ENCODE assay signal across 8 cellular contexts in genomic region chr7:12570529-12571461, GRCh38. TPM values are rescaled to one million over a fixed set of nuclear protein-coding genes. Genes with fewer than 3 reads are reported as not detected.
A peak's percentile ranks its signal among the peaks of the same experiment; 100 is the strongest.
DNase-seq lines count a peak whose midpoint lies in the region; ATAC-seq and TF ChIP-seq lines count a peak whose summit lies in the region.

TSS of gene SCIN (plus strand) at chr7:12570720. CDS start at chr7:12570787, 67 bp downstream.

- H3K27ac Mint-ChIP-seq in activated T-cell treated with anti-CD3 and anti-CD28 coated beads, Interleukin-2, amount 50 U/mL, for 24 hours = no peak within 1 kb of the TSS

- H3K4me3 Mint-ChIP-seq in activated T-cell treated with anti-CD3 and anti-CD28 coated beads, Interleukin-2, amount 50 U/mL, for 24 hours = peak within 1 kb of the TSS; percentile 71

- H3K27ac ChIP-seq in A673 (ENCODE audit: low read depth, low read length, poor library complexity, severe bottlenecking) (no peak within 1 kb of the TSS), neural cell (ENCODE audit: low read length) (no peak within 1 kb of the TSS), aorta (ENCODE audit: low read depth in 1 of 2, low read length in 2 of 2) (no peak within 1 kb of the TSS)

- H3K36me3 Mint-ChIP-seq in activated T-cell treated with anti-CD3 and anti-CD28 coated beads, Interleukin-2, amount 50 U/mL, for 24 hours (ENCODE audit: low read depth) = no peaks in the 10 kb centered on the region

- peak within 1 kb of the TSS; percentile 50 for H3K4me2 ChIP-seq in neural cell (ENCODE audit: low read length)

- no peaks in the 10 kb centered on the region for H3K9me2 ChIP-seq in neural cell (ENCODE audit: insufficient read depth, low read length)

- DNase-seq in A673 (ENCODE audit: low spot score) = peak; percentile 45
- peak; percentile 15 for DNase-seq in GM13977 (ENCODE audit: low spot score)
- peak; percentile 87 for DNase-seq in NCI-H1092 (lab: John Stamatoyannopoulos, UW)
- peak; percentile 43 for DNase-seq in activated T-cell treated with anti-CD3 and anti-CD28 coated beads, Interleukin-2, amount 50 U/mL, for 24 hours
- DNase-seq in fibroblast of villous mesenchyme (ENCODE audit: low read depth) = no peak
- peak; percentile 63 to 76 for DNase-seq in aorta
- no peak for DNase-seq in epidermal melanocyte (ENCODE audit: insufficient read length, low spot score)

- peaks cover 23% of the 10 kb centered on the region for H3K4me1 Mint-ChIP-seq in activated T-cell treated with anti-CD3 and anti-CD28 coated beads, Interleukin-2, amount 50 U/mL, for 24 hours (ENCODE audit: low read depth)

- peak within 1 kb of the TSS; percentile 31 for H2AFZ ChIP-seq in neural cell (ENCODE audit: low read depth, low read length)

- no peak for TF ChIP-seq EP300 in neural cell (conservative IDR thresholded peaks at IDR 0.05; ENCODE audit: poor library complexity, severe bottlenecking)

- in situ Hi-C loops in GM13977 (cut with MboI; ENCODE audit: low pct_unique_long_range_greater_than_20kb, low sequenced_read_pairs, unreplicated experiment) = no loop called here

- TF ChIP-seq CTCF in A673 (conservative IDR thresholded peaks at IDR 0.05; ENCODE audit: low read depth, low read length) (no peak), GM13977 (IDR thresholded peaks at IDR 0.05; ENCODE audit: extremely low read depth, insufficient read depth, missing control alignments) (no peak), fibroblast of villous mesenchyme (IDR thresholded peaks at IDR 0.05; ENCODE audit: insufficient read depth, low read depth, low read length) (no peak), neural cell (IDR thresholded peaks at IDR 0.05; ENCODE audit: poor library complexity, severe bottlenecking) (no peak)

- no TSS peak for BruUV-seq in A673 (replicated peaks; lab: Mats Ljungman, UMichigan)

- H3K27me3 ChIP-seq in A673 (replicated peaks; ENCODE audit: insufficient read depth, low read depth, low read length, poor library complexity) (peaks cover 34% of the 10 kb centered on the region), neural cell (ENCODE audit: insufficient read depth, low read depth, low read length) (peaks cover 43% of the 10 kb centered on the region), aorta (ENCODE audit: control insufficient read depth in 1 of 2, insufficient read depth in 2 of 2, low read length in 1 of 2) (no peaks in the 10 kb centered on the region)

- no peaks in the 10 kb centered on the region for H4K20me1 ChIP-seq in neural cell (ENCODE audit: insufficient read depth)

- H3K9ac ChIP-seq in neural cell (ENCODE audit: low read length) = peak within 1 kb of the TSS; percentile 17

- no peaks in the 10 kb centered on the region for H3K4me1 ChIP-seq in A673 (ENCODE audit: insufficient read depth, low read length, poor library complexity, severe bottlenecking)
- H3K4me1 ChIP-seq in aorta (ENCODE audit: control insufficient read depth in 1 of 2, insufficient read depth in 2 of 2, low read length in 2 of 2) = no peaks in the 10 kb centered on the region

- H3K4me3 ChIP-seq in A673 (ENCODE audit: low read depth, low read length, poor library complexity, severe bottlenecking) (peak within 1 kb of the TSS; percentile 38), fibroblast of villous mesenchyme (ENCODE audit: low read depth, low read length) (peak within 1 kb of the TSS; percentile 40), neural cell (ENCODE audit: low read length) (peak within 1 kb of the TSS; percentile 69), aorta (ENCODE audit: low read length in 2 of 2) (no peak within 1 kb of the TSS)

- no peaks in the 10 kb centered on the region for H3K9me3 ChIP-seq in A673 (ENCODE audit: low read depth, low read length, poor library complexity, severe bottlenecking)
- H3K9me3 ChIP-seq in neural cell (ENCODE audit: low read length) = no peaks in the 10 kb centered on the region
- no peaks in the 10 kb centered on the region for H3K9me3 ChIP-seq in aorta (ENCODE audit: control insufficient read depth, low read length)

- no peak for TF ChIP-seq RAD21 in neural cell (conservative IDR thresholded peaks at IDR 0.05)

- H3K36me3 ChIP-seq in A673 (ENCODE audit: insufficient read depth, low read length, poor library complexity, severe bottlenecking) = no peaks in the 10 kb centered on the region
- no peaks in the 10 kb centered on the region for H3K36me3 ChIP-seq in neural cell (ENCODE audit: insufficient read depth, low read length)
- H3K36me3 ChIP-seq in aorta (ENCODE audit: control insufficient read depth in 1 of 2, insufficient read depth in 2 of 2, low read length in 1 of 2) = no peaks in the 10 kb centered on the region

- H3F3A ChIP-seq in neural cell (ENCODE audit: insufficient read depth, low read length, poor library complexity, severe bottlenecking) = no peaks in the 10 kb centered on the region

- H3K27me3 Mint-ChIP-seq in activated T-cell treated with anti-CD3 and anti-CD28 coated beads, Interleukin-2, amount 50 U/mL, for 24 hours = peaks cover 60% of the 10 kb centered on the region

- ATAC-seq in aorta (ENCODE audit: low FRiP score) = peak; percentile 64

- CTCF ChIA-PET in A673 (lab: Charles Lee) = no interaction called here

- H3K9me3 Mint-ChIP-seq in activated T-cell treated with anti-CD3 and anti-CD28 coated beads, Interleukin-2, amount 50 U/mL, for 24 hours = no peaks in the 10 kb centered on the region

- H3K79me2 ChIP-seq in neural cell (replicated peaks; ENCODE audit: insufficient read depth, low read length) = no peaks in the 10 kb centered on the region

- WGBS in aorta, 2 donors = 3 to 5% methylated on average over 67 to 74 of the region's 74 CpGs

- intact Hi-C loops in A673 (cut with micrococcal nuclease; ENCODE audit: unreplicated experiment) = no loop called here
- intact Hi-C loops in aorta (cut with DNase I) = no loop called here

- POLR2A ChIA-PET in A673 (lab: Charles Lee; ENCODE audit: low non-redundant PET) = no interaction called here

TF ChIP-seq in neural cell, 6 proteins besides CTCF, POLR2A, EP300 and RAD21:
- TF ChIP-seq MXI1 (conservative IDR thresholded peaks at IDR 0.05; ENCODE audit: poor library complexity, severe bottlenecking) (no peak), TAF1 (IDR thresholded peaks at IDR 0.05; ENCODE audit: low read depth) (no peak), SMC3 (conservative IDR thresholded peaks at IDR 0.05; ENCODE audit: poor library complexity) (no peak), REST (IDR thresholded peaks at IDR 0.05; ENCODE audit: borderline replicate concordance) (no peak), EZH2 (IDR thresholded peaks at IDR 0.05; ENCODE audit: borderline replicate concordance, insufficient read depth, low read length, poor library complexity, severe bottlenecking) (no peak), POLR2AphosphoS5 (IDR thresholded peaks at IDR 0.05) (no peak)

RNA-seq across cellular contexts. Expression of gene SCIN, which starts in this region (rescaled TPM):
- total RNA-seq in A673 (2021) (0.09 and 0.39 TPM in 2 replicates), fibroblast of villous mesenchyme (3.9 and 4.3 TPM in 2 replicates), aorta (1 to 10 TPM; 1.7 to 4.2 TPM)
- polyA plus RNA-seq in neural cell (0.53 TPM in 1 of 2 replicates, not detected in the other), aorta (1 to 10 TPM in 1 of 2 donors, under 1 TPM in 1; 0.23 to 9.1 TPM)
- polyA minus RNA-seq in neural cell = under 0.01 and 0.93 TPM in 2 replicates

Comparison
In these comparisons a context has a peak if more than half of its experiments do, and no peak if none do; other contexts are left out.
1. Peak in DNase-seq and H3K4me3 ChIP-seq in A673; RNA of the gene not detected or under 1 TPM.
2. DNase-seq: peak in GM13977 (single experiment), NCI-H1092 (single experiment), activated T-cell treated with anti-CD3 and anti-CD28 coated beads, Interleukin-2, amount 50 U/mL, for 24 hours (single experiment) and aorta (2 of 2); none in fibroblast of villous mesenchyme (single experiment) and epidermal melanocyte (single experiment).
3. H3K4me3 ChIP-seq: peak in fibroblast of villous mesenchyme (single experiment) and neural cell (single experiment); none in aorta (0 of 2).